8 cellular contexts compared by ENCODE assay signal in genomic region chr9:130770679-130771442, GRCh38.
DNase-seq lines count a peak whose midpoint lies in the region; ATAC-seq, FAIRE-seq and TF ChIP-seq lines count a peak whose summit lies in the region.

No MANE protein-coding gene starts in this region.

- peak; percentile 80 for FAIRE-seq in GM19239 (lab: Jason Lieb, UNC)

- no peaks in the 10 kb centered on the region for H3K36me3 Mint-ChIP-seq in CD14-positive monocyte
- H3K36me3 Mint-ChIP-seq in activated naive CD8-positive, alpha-beta T cell treated with anti-CD3 and anti-CD28 coated beads, Interleukin-2, amount 50 U/mL, for 24 hours (ENCODE audit: low read depth): peaks cover 3% of the 10 kb centered on the region

- H3K4me3 Mint-ChIP-seq in CD14-positive monocyte: no peak overlapping the region
- H3K4me3 Mint-ChIP-seq in activated naive CD8-positive, alpha-beta T cell treated with anti-CD3 and anti-CD28 coated beads, Interleukin-2, amount 50 U/mL, for 24 hours: no peak overlapping the region

- no peaks in the 10 kb centered on the region for H3K27me3 ChIP-seq in gastrocnemius medialis

- H3K36me3 ChIP-seq in gastrocnemius medialis: no peaks in the 10 kb centered on the region

- H3K27me3 Mint-ChIP-seq in CD14-positive monocyte (ENCODE audit: low read depth in 3 of 3): no peaks in the 10 kb centered on the region
- H3K27me3 Mint-ChIP-seq in activated naive CD8-positive, alpha-beta T cell treated with anti-CD3 and anti-CD28 coated beads, Interleukin-2, amount 50 U/mL, for 24 hours: peaks cover 2% of the 10 kb centered on the region

- H3K4me1 ChIP-seq in gastrocnemius medialis: peaks cover 10 to 15% of the 10 kb centered on the region in 2 donors

- no peak overlapping the region for H3K4me3 ChIP-seq in gastrocnemius medialis

- no peak overlapping the region for H3K27ac ChIP-seq in gastrocnemius medialis

- ATAC-seq in activated naive CD8-positive, alpha-beta T cell treated with anti-CD3 and anti-CD28 coated beads, Interleukin-2, amount 50 U/mL, for 24 hours: peak; percentile 57
- peak; percentile 70 to 79 for ATAC-seq in left cardiac atrium
- ATAC-seq in gastrocnemius medialis: peak; percentile 74 to 77
- ATAC-seq in HG03039 (IDR thresholded peaks at IDR 0.05; ENCODE audit: unreplicated experiment): no peak
- no peak for ATAC-seq in HG02938 (IDR thresholded peaks at IDR 0.05; ENCODE audit: unreplicated experiment)

- in situ Hi-C loops in gastrocnemius medialis (cut with MboI; ENCODE audit: low sequenced_read_pairs in 4 of 4): loop anchor here (5.0 kb wide), 1 partner anchor 91 kb away; no protein-coding TSS in a partner anchor

- TF ChIP-seq CTCF in CD14-positive monocyte (IDR thresholded peaks at IDR 0.05): peak; percentile 67
- TF ChIP-seq CTCF in gastrocnemius medialis (IDR thresholded peaks at IDR 0.05 in 4 of 5, conservative IDR thresholded peaks at IDR 0.05 in 1 of 5): peak; percentile 58 to 67 (median 60)

- intact Hi-C loops in CD14-positive monocyte (cut with micrococcal nuclease) (loop anchor here in 1 of 2 donors (5.0 kb wide), 1 partner anchor 91 kb away; no protein-coding TSS in a partner anchor), left cardiac atrium (cut with DNase I) (loop anchor here (5.0 kb wide), 1 partner anchor 91 kb away; no protein-coding TSS in a partner anchor), gastrocnemius medialis (cut with DNase I; ENCODE audit: low total_unique reads) (loop anchor here (1.0 to 5.0 kb wide), 2 partner anchors 92 to 171 kb away; no protein-coding TSS in a partner anchor)

- no peak overlapping the region for H3K27ac Mint-ChIP-seq in CD14-positive monocyte
- no peak overlapping the region for H3K27ac Mint-ChIP-seq in activated naive CD8-positive, alpha-beta T cell treated with anti-CD3 and anti-CD28 coated beads, Interleukin-2, amount 50 U/mL, for 24 hours

- H3K4me1 Mint-ChIP-seq in CD14-positive monocyte: peaks cover 38% of the 10 kb centered on the region
- H3K4me1 Mint-ChIP-seq in activated naive CD8-positive, alpha-beta T cell treated with anti-CD3 and anti-CD28 coated beads, Interleukin-2, amount 50 U/mL, for 24 hours: peaks cover 34% of the 10 kb centered on the region

- peaks cover 2 to 10% (median 5%) of the 10 kb centered on the region in 7 donors for H3K9me3 Mint-ChIP-seq in CD14-positive monocyte
- H3K9me3 Mint-ChIP-seq in activated naive CD8-positive, alpha-beta T cell treated with anti-CD3 and anti-CD28 coated beads, Interleukin-2, amount 50 U/mL, for 24 hours: peaks cover 6% of the 10 kb centered on the region

- TF ChIP-seq POLR2A in gastrocnemius medialis (IDR thresholded peaks at IDR 0.05): no peak

- DNase-seq in CD14-positive monocyte (ENCODE audit: low spot score): no peak
- DNase-seq in GM19239 (ENCODE audit: insufficient read length, low spot score): peak; percentile 40
- peak; percentile 50 for DNase-seq in NCI-H345 treated with DMSO at 0.1 percent for 48 hours (lab: John Stamatoyannopoulos, UW; ENCODE audit: unreplicated experiment)
- no peak for DNase-seq in activated naive CD8-positive, alpha-beta T cell treated with anti-CD3 and anti-CD28 coated beads, Interleukin-2, amount 50 U/mL, for 24 hours
- DNase-seq in left cardiac atrium: no peak
- no peak for DNase-seq in gastrocnemius medialis

- H3K9me3 ChIP-seq in gastrocnemius medialis: no peaks in the 10 kb centered on the region

Comparison
In these comparisons a context has a peak if more than half of its experiments do, and no peak if none do; other contexts are left out.
1. DNase-seq: peak in GM19239 (single experiment) and NCI-H345 treated with DMSO at 0.1 percent for 48 hours (single experiment); none in CD14-positive monocyte (single experiment), activated naive CD8-positive, alpha-beta T cell treated with anti-CD3 and anti-CD28 coated beads, Interleukin-2, amount 50 U/mL, for 24 hours (single experiment), left cardiac atrium (single experiment) and gastrocnemius medialis (0 of 2).
2. ATAC-seq: peak in activated naive CD8-positive, alpha-beta T cell treated with anti-CD3 and anti-CD28 coated beads, Interleukin-2, amount 50 U/mL, for 24 hours (single experiment), left cardiac atrium (2 of 2) and gastrocnemius medialis (2 of 2); none in HG03039 (single experiment) and HG02938 (single experiment).